8 cellular contexts compared by ENCODE assay signal in genomic region chr17:39927101-39927927, GRCh38. TPM values are rescaled to one million over a fixed set of nuclear protein-coding genes. Genes with fewer than 3 reads are reported as not detected.
DNase-seq lines count a peak whose midpoint lies in the region; ATAC-seq and TF ChIP-seq lines count a peak whose summit lies in the region.

LRRC3C (plus strand) TSS chr17:39927732; CDS start chr17:39941524, 13,792 bp downstream.
ORMDL3 (minus strand) TSS chr17:39927601; CDS start chr17:39924203, 3,398 bp downstream.

- H3K27ac Mint-ChIP-seq in nephron, result peak within 1 kb of the TSS; percentile 87 to 95 (median 94)

- peak; percentile 68 for TF ChIP-seq POLR2A in Raji (IDR thresholded peaks at IDR 0.05; ENCODE audit: insufficient read depth, low read depth, low read length)

- TF ChIP-seq CTCF in fibroblast of the aortic adventitia (IDR thresholded peaks at IDR 0.05; ENCODE audit: insufficient read depth, low read length) (no peak), nephron (IDR thresholded peaks at IDR 0.05; ENCODE audit: unreplicated experiment in 3 of 3) (no peak)

- peaks cover 37% of the 10 kb centered on the region for H3K4me1 Mint-ChIP-seq in nephron

- H3K4me3 Mint-ChIP-seq in nephron, result peak within 1 kb of the TSS; percentile 89 to 92 (median 91)

- peaks cover 11% of the 10 kb centered on the region for H3K36me3 Mint-ChIP-seq in nephron (ENCODE audit: low read depth)

- H3K9me3 Mint-ChIP-seq in nephron, result no peaks in the 10 kb centered on the region

- peak within 1 kb of the TSS; percentile 81 for H3K4me3 ChIP-seq in fibroblast of the aortic adventitia (ENCODE audit: low read depth, low read length)

- peak; percentile 91 for DNase-seq in Daoy (ENCODE audit: low read depth)
- DNase-seq in H4 (ENCODE audit: low spot score), result peak; percentile 82
- peak; percentile 82 for DNase-seq in M059J (ENCODE audit: low read depth)
- peak; percentile 97 for DNase-seq in activated effector memory CD4-positive, alpha-beta T cell treated with anti-CD3 and anti-CD28 coated beads, Interleukin-2, amount 50 U/mL, for 16 hours
- peak; percentile 93 for DNase-seq in fibroblast of the aortic adventitia (ENCODE audit: low read depth)
- peak; percentile 95 for DNase-seq in stimulated activated naive CD8-positive, alpha-beta T cell treated with anti-CD3 and anti-CD28 coated beads, Interleukin-15, Interleukin-2, amounts not matched to agents 100 U/mL and 50 U/mL, for 24 hours

- peak; percentile 88 for ATAC-seq in stimulated activated naive CD8-positive, alpha-beta T cell treated with anti-CD3 and anti-CD28 coated beads, Interleukin-15, Interleukin-2, amounts not matched to agents 100 U/mL and 50 U/mL, for 24 hours

- no peaks in the 10 kb centered on the region for H3K27me3 Mint-ChIP-seq in nephron (ENCODE audit: low read depth)

RNA-seq across cellular contexts. Expression of gene LRRC3C, which starts in this region (rescaled TPM):
- not detected in 2 replicates for total RNA-seq in Daoy (2014; rRNA removed; shearing (Covaris generic))
- total RNA-seq in H4 (2014; rRNA removed; shearing (Covaris generic)), result not detected in 2 replicates
- not detected in 2 replicates for total RNA-seq in M059J (2014; rRNA removed; shearing (Covaris generic))
- not detected in 2 replicates for total RNA-seq in fibroblast of the aortic adventitia (ENCODE audit: low replicate concordance)

RNA-seq across cellular contexts. Expression of gene ORMDL3, which starts in this region (rescaled TPM):
- total RNA-seq in Daoy (2014; rRNA removed; shearing (Covaris generic)), result 23.3 and 27.1 TPM in 2 replicates
- 21.8 and 24.0 TPM in 2 replicates for total RNA-seq in H4 (2014; rRNA removed; shearing (Covaris generic))
- 28.9 and 42.7 TPM in 2 replicates for total RNA-seq in M059J (2014; rRNA removed; shearing (Covaris generic))
- total RNA-seq in fibroblast of the aortic adventitia (ENCODE audit: low replicate concordance), result 46.9 and 71.7 TPM in 2 replicates

Comparison
In these comparisons a context has a peak if more than half of its experiments do, and no peak if none do; other contexts are left out.
1. Peak in every context shown above with its lines: DNase-seq, ATAC-seq and H3K4me3 ChIP-seq.